In genomic region chr1:203128691-203129500, GRCh38 we compare ENCODE assay signal across 12 cellular contexts. TPM values are rescaled to one million over a fixed set of nuclear protein-coding genes. Genes with fewer than 3 reads are reported as not detected.
DNase-seq lines count a peak whose midpoint lies in the region; ATAC-seq, FAIRE-seq and TF ChIP-seq lines count a peak whose summit lies in the region.
"Had no signal": no experiment of that assay in that cellular context is flagged by ENCODE, and none has a peak within 500 bp of the region (broad histone marks: within the 10 kb centered on the region; RNA-seq: fewer than 3 reads in every experiment).

No MANE protein-coding gene starts in this region.

- peak overlapping the region; percentile 70 for H3K4me3 ChIP-seq in ACC112 (ENCODE audit: low read depth, low read length)

- no peak for TF ChIP-seq RAD21 in Ishikawa (IDR thresholded peaks at IDR 0.05; ENCODE audit: low read depth)

- peak overlapping the region; percentile 83 to 88 (median 85) for H3K4me3 Mint-ChIP-seq in nephron

- peaks cover 28% of the 10 kb centered on the region for H3K27me3 Mint-ChIP-seq in nephron (ENCODE audit: low read depth)

- H3K27ac ChIP-seq in ACC112 (ENCODE audit: low read depth, low read length) = no peak overlapping the region

- DNase-seq in HTR-8/SVneo (ENCODE audit: insufficient read length, low spot score) (no peak), inferior parietal cortex (ENCODE audit: extremely low spot score) (no peak)
- DNase-seq in activated CD4-positive, alpha-beta T cell treated with anti-CD3 and anti-CD28 coated beads for 4 hours = no peak
- DNase-seq: stimulated activated naive CD8-positive, alpha-beta T cell treated with anti-CD3 and anti-CD28 coated beads, Interleukin-15, amount 100 ng/mL, for 72 hours had no signal

- H3K27me3 ChIP-seq in ACC112 (ENCODE audit: insufficient read depth, low read length) = peaks cover 2% of the 10 kb centered on the region

- no peak overlapping the region for H2AFZ ChIP-seq in ACC112 (ENCODE audit: low read length, unreplicated experiment)

- H3K4me1 Mint-ChIP-seq in nephron = peaks cover 63% of the 10 kb centered on the region

- H3K27ac Mint-ChIP-seq in nephron = no peak overlapping the region
- H3K27ac Mint-ChIP-seq: stimulated activated naive CD8-positive, alpha-beta T cell treated with anti-CD3 and anti-CD28 coated beads, Interleukin-15, amount 100 ng/mL, for 72 hours had no signal

- no peak for FAIRE-seq in HTR-8/SVneo (lab: Jason Lieb, UNC)
- FAIRE-seq: islet of Langerhans had no signal

- H3K36me3 ChIP-seq in ACC112 (ENCODE audit: insufficient read depth, low read length) = no peaks in the 10 kb centered on the region

- peaks cover 34% of the 10 kb centered on the region for H3K4me1 ChIP-seq in ACC112 (ENCODE audit: control insufficient read depth, insufficient read depth, low read length, unreplicated experiment)

- no peak for TF ChIP-seq EP300 in Ishikawa (IDR thresholded peaks at IDR 0.05; ENCODE audit: borderline replicate concordance)

- TF ChIP-seq CTCF in nephron (IDR thresholded peaks at IDR 0.05; ENCODE audit: unreplicated experiment in 3 of 3) = no peak

- H3K9me3 Mint-ChIP-seq in nephron = no peaks in the 10 kb centered on the region
- H3K9me3 Mint-ChIP-seq: stimulated activated naive CD8-positive, alpha-beta T cell treated with anti-CD3 and anti-CD28 coated beads, Interleukin-15, amount 100 ng/mL, for 72 hours had no signal

- no peaks in the 10 kb centered on the region for H3K36me3 Mint-ChIP-seq in nephron (ENCODE audit: low read depth)

- ATAC-seq in esophagus mucosa (peak; percentile 4), GM21619 (IDR thresholded peaks at IDR 0.05; ENCODE audit: unreplicated experiment) (no peak)

- no peaks in the 10 kb centered on the region for H3K79me2 ChIP-seq in ACC112 (ENCODE audit: control insufficient read depth, insufficient read depth, low read length, unreplicated experiment)

TF ChIP-seq in Ishikawa, 13 proteins besides CTCF, POLR2A, EP300 and RAD21:
- TF ChIP-seq NFIC (IDR thresholded peaks at IDR 0.05) = no peak
- 0 out of 2 replicates have a peak, but pooled peaks have one; percentile 25 for TF ChIP-seq MAX (IDR thresholded peaks at IDR 0.05)

RNA-seq across cellular contexts. Expression of gene ADORA1, which starts 1.4 kb away (rescaled TPM):
- 0.28 TPM for total RNA-seq in esophagus mucosa

RNA-seq across cellular contexts. Expression of gene MYOG, which starts 43.1 kb away (rescaled TPM):
- total RNA-seq in esophagus mucosa = not detected
- total RNA-seq: cerebellum, SK-MEL-5 had no signal

RNA-seq across cellular contexts. Expression of gene MYBPH, which starts 46.7 kb away (rescaled TPM):
- total RNA-seq in esophagus mucosa = not detected
- total RNA-seq: cerebellum, SK-MEL-5 had no signal

RNA-seq across cellular contexts. Expression of gene CHI3L1, which starts 57.6 kb away (rescaled TPM):
- total RNA-seq in esophagus mucosa = 20.5 TPM
